In genomic region chr4:25172964-25173917, GRCh38 we compare ENCODE assay signal across 9 cellular contexts. TPM values are rescaled to one million over a fixed set of nuclear protein-coding genes. Genes with fewer than 3 reads are reported as not detected.
A peak's percentile ranks its signal among the peaks of the same experiment; 100 is the strongest.
DNase-seq lines count a peak whose midpoint lies in the region; ATAC-seq and TF ChIP-seq lines count a peak whose summit lies in the region.
"Had no signal": no experiment of that assay in that cellular context is flagged by ENCODE, and none has a peak within 500 bp of the region (broad histone marks: within the 10 kb centered on the region; RNA-seq: fewer than 3 reads in every experiment).

No MANE protein-coding gene starts in this region.

- DNase-seq in BJ (ENCODE audit: low read depth) (peak; percentile 99), NOMO-1 treated with DMSO at 0.1 percent for 48 hours (lab: John Stamatoyannopoulos, UW; ENCODE audit: unreplicated experiment) (peak; percentile 80), epithelial cell of esophagus (ENCODE audit: low read depth) (peak; percentile 98), omental fat pad (ENCODE audit: low spot score) (no peak), cerebellum (ENCODE audit: low spot score) (no peak), DMS 273 treated with DMSO at 0.1 percent for 48 hours (lab: John Stamatoyannopoulos, UW) (no peak)

- no peak overlapping the region for H3K4me3 ChIP-seq in BJ (ENCODE audit: low read depth, low read length)
- no peak overlapping the region for H3K4me3 ChIP-seq in epithelial cell of esophagus (ENCODE audit: low read length)
- H3K4me3 ChIP-seq: tibial nerve had no signal

- POLR2A ChIA-PET in BJ (lab: Charles Lee): interaction anchor here (0.6 to 0.7 kb wide), 3 partner anchors 13 to 249 kb away, joined by 3 to 4 read pairs (median 3); partner anchors contain the start of gene SEPSECS

- ATAC-seq in GM21786 (IDR thresholded peaks at IDR 0.05; ENCODE audit: unreplicated experiment) (peak; percentile 74), omental fat pad (ENCODE audit: low FRiP score) (peak; percentile 94), GM19452 (IDR thresholded peaks at IDR 0.05; ENCODE audit: unreplicated experiment) (no peak)

- no peaks in the 10 kb centered on the region for H3K27me3 ChIP-seq in BJ (ENCODE audit: control insufficient read depth, insufficient read depth, low read length)
- H3K27me3 ChIP-seq: tibial nerve had no signal

- TF ChIP-seq CTCF in BJ (IDR thresholded peaks at IDR 0.05; ENCODE audit: insufficient read depth, low read depth, low read length) (no peak), epithelial cell of esophagus (IDR thresholded peaks at IDR 0.05; ENCODE audit: insufficient read depth, low read depth, low read length, missing control alignments) (no peak), omental fat pad (IDR thresholded peaks at IDR 0.05) (no peak)

- no peaks in the 10 kb centered on the region for H3K36me3 ChIP-seq in BJ (ENCODE audit: control insufficient read depth, insufficient read depth, low read length)
- H3K36me3 ChIP-seq: tibial nerve had no signal

- CTCF ChIA-PET in BJ (lab: Yijun Ruan, JAX): interaction anchor here (0.6 to 1.0 kb wide), 3 partner anchors 29 to 200 kb away, joined by 3 to 5 read pairs (median 3); no protein-coding TSS in a partner anchor

RNA-seq across cellular contexts. Expression of gene SEPSECS, which starts 13.0 kb away (rescaled TPM):
- polyA plus RNA-seq in BJ (2011; rRNA removed): 2.6 and 4.9 TPM in 2 replicates
- polyA minus RNA-seq in BJ (2011; rRNA and poly(A)+ RNA removed): 1.8 and 2.8 TPM in 2 replicates
- 1 to 10 TPM; 4.7 to 7.7 (median 6.8) TPM for total RNA-seq in omental fat pad
- 12.4 TPM for total RNA-seq in cerebellum

Comparison
In these comparisons a context has a peak if more than half of its experiments do, and no peak if none do; other contexts are left out.
1. DNase-seq: peak in BJ (single experiment), NOMO-1 treated with DMSO at 0.1 percent for 48 hours (single experiment) and epithelial cell of esophagus (single experiment); none in omental fat pad (single experiment), cerebellum (single experiment) and DMS 273 treated with DMSO at 0.1 percent for 48 hours (single experiment).